2 cellular contexts compared by ENCODE assay signal in the genomic region with DNA sequence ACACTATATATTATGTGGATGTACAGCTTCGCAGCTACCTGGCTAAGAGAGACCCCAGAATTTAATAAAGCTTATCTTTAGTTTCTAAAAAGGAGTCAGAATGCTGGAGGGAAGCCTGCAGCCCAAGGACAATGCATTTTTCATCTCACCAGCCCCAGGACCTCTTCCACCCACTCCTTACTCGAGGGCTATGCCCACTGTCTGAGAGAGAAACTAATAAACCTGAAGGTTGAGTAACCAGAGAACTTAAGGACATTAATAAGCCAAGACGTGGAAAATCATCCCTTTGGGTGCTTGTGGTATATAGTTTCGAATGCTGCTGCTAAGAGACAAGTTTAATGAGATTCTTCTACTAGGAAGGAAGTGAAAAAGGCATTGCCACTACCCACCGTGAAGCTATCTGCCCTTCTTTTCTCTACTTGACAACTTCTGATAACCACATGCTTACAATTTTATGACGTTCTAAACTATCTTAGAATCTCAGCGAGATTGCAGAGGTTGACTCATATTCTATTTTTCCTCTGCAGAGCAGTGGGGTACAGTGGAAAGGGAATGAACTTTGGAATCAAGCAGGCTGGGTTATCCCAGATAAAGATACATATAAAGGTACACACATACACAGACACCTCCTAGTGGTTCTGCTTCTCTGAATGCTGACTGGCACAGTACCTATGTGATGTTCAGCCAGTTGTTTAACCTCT.
TF ChIP-seq lines count a peak whose summit lies in the region.

No MANE protein-coding gene starts in this region.

TF ChIP-seq in HCT116, 20 proteins besides CTCF, POLR2A, EP300 and RAD21 (continued from another document):
- no peak for TF ChIP-seq CBX3 (IDR thresholded peaks at IDR 0.05; ENCODE audit: low read depth)
- no peak for TF ChIP-seq EZH2 (IDR thresholded peaks at IDR 0.05)
- no peak for TF ChIP-seq CEBPB (IDR thresholded peaks at IDR 0.05; ENCODE audit: low read depth)
- TF ChIP-seq, protein P1, sequence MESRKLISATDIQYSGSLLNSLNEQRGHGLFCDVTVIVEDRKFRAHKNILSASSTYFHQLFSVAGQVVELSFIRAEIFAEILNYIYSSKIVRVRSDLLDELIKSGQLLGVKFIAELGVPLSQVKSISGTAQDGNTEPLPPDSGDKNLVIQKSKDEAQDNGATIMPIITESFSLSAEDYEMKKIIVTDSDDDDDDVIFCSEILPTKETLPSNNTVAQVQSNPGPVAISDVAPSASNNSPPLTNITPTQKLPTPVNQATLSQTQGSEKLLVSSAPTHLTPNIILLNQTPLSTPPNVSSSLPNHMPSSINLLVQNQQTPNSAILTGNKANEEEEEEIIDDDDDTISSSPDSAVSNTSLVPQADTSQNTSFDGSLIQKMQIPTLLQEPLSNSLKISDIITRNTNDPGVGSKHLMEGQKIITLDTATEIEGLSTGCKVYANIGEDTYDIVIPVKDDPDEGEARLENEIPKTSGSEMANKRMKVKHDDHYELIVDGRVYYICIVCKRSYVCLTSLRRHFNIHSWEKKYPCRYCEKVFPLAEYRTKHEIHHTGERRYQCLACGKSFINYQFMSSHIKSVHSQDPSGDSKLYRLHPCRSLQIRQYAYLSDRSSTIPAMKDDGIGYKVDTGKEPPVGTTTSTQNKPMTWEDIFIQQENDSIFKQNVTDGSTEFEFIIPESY (IDR thresholded peaks at IDR 0.05; ENCODE audit: extremely low read depth, insufficient replicate concordance, low read length): no peak
- no peak for TF ChIP-seq JUND (IDR thresholded peaks at IDR 0.05)
- TF ChIP-seq, protein P2, sequence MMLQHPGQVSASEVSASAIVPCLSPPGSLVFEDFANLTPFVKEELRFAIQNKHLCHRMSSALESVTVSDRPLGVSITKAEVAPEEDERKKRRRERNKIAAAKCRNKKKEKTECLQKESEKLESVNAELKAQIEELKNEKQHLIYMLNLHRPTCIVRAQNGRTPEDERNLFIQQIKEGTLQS (IDR thresholded peaks at IDR 0.05): no peak
- TF ChIP-seq SIN3A (IDR thresholded peaks at IDR 0.05; ENCODE audit: low read depth): no peak
- no peak for TF ChIP-seq SRF (IDR thresholded peaks at IDR 0.05; ENCODE audit: low read depth)
- TF ChIP-seq ZNF274 (IDR thresholded peaks at IDR 0.05; ENCODE audit: low read depth, low read length): no peak
- TF ChIP-seq, protein P3, sequence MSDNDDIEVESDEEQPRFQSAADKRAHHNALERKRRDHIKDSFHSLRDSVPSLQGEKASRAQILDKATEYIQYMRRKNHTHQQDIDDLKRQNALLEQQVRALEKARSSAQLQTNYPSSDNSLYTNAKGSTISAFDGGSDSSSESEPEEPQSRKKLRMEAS (IDR thresholded peaks at IDR 0.05): no peak
- TF ChIP-seq YY1 (IDR thresholded peaks at IDR 0.05; ENCODE audit: extremely low read depth, insufficient replicate concordance, low read depth, low read length): no peak
- TF ChIP-seq SP1 (IDR thresholded peaks at IDR 0.05; ENCODE audit: low read depth): no peak
- TF ChIP-seq ZFX (IDR thresholded peaks at IDR 0.05): no peak

TF ChIP-seq in HepG2, 621 proteins besides CTCF, POLR2A, EP300 and RAD21 (continued from another document and continues in another):
- TF ChIP-seq RARA (CRISPR knock-in tag; IDR thresholded peaks at IDR 0.05): peak; percentile 36; the same call in 1 of the 2 replicates
- TF ChIP-seq, protein P4, sequence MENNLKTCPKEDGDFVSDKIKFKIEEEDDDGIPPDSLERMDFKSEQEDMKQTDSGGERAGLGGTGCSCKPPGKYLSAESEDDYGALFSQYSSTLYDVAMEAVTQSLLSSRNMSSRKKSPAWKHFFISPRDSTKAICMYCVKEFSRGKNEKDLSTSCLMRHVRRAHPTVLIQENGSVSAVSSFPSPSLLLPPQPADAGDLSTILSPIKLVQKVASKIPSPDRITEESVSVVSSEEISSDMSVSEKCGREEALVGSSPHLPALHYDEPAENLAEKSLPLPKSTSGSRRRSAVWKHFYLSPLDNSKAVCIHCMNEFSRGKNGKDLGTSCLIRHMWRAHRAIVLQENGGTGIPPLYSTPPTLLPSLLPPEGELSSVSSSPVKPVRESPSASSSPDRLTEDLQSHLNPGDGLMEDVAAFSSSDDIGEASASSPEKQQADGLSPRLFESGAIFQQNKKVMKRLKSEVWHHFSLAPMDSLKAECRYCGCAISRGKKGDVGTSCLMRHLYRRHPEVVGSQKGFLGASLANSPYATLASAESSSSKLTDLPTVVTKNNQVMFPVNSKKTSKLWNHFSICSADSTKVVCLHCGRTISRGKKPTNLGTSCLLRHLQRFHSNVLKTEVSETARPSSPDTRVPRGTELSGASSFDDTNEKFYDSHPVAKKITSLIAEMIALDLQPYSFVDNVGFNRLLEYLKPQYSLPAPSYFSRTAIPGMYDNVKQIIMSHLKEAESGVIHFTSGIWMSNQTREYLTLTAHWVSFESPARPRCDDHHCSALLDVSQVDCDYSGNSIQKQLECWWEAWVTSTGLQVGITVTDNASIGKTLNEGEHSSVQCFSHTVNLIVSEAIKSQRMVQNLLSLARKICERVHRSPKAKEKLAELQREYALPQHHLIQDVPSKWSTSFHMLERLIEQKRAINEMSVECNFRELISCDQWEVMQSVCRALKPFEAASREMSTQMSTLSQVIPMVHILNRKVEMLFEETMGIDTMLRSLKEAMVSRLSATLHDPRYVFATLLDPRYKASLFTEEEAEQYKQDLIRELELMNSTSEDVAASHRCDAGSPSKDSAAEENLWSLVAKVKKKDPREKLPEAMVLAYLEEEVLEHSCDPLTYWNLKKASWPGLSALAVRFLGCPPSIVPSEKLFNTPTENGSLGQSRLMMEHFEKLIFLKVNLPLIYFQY (CRISPR knock-in tag; IDR thresholded peaks at IDR 0.05; ENCODE audit: borderline replicate concordance): 0 out of 2 replicates have a peak, but pooled peaks have one; percentile 39
- 0 out of 2 replicates have a peak, but pooled peaks have one; percentile 5 for TF ChIP-seq CEBPG (CRISPR knock-in tag; IDR thresholded peaks at IDR 0.05)
- peak; percentile 24; the same call in 1 of the 2 replicates for TF ChIP-seq NR2F6 (IDR thresholded peaks at IDR 0.05)
- TF ChIP-seq NR2F6 (CRISPR knock-in tag; IDR thresholded peaks at IDR 0.05): 0 out of 2 replicates have a peak, but pooled peaks have one; percentile 24
- TF ChIP-seq, protein P5, sequence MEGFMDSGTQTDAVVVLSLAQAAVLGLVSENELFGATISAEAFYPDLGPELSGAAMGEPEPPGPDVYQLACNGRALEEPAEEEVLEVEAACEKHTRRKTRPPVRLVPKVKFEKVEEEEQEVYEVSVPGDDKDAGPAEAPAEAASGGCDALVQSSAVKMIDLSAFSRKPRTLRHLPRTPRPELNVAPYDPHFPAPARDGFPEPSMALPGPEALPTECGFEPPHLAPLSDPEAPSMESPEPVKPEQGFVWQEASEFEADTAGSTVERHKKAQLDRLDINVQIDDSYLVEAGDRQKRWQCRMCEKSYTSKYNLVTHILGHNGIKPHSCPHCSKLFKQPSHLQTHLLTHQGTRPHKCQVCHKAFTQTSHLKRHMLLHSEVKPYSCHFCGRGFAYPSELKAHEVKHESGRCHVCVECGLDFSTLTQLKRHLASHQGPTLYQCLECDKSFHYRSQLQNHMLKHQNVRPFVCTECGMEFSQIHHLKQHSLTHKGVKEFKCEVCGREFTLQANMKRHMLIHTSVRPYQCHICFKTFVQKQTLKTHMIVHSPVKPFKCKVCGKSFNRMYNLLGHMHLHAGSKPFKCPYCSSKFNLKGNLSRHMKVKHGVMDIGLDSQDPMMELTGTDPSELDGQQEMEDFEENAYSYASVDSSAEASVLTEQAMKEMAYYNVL (CRISPR knock-in tag; IDR thresholded peaks at IDR 0.05; ENCODE audit: borderline replicate concordance): peak; percentile 42; the same call in 1 of the 2 replicates
- peak; percentile 42; the same call in 1 of the 2 replicates for TF ChIP-seq HMG20A (CRISPR knock-in tag; IDR thresholded peaks at IDR 0.05; ENCODE audit: borderline replicate concordance)
- TF ChIP-seq FOSL1 (CRISPR knock-in tag; IDR thresholded peaks at IDR 0.05; ENCODE audit: borderline replicate concordance): no peak
- TF ChIP-seq THAP11 (CRISPR knock-in tag; IDR thresholded peaks at IDR 0.05): 0 out of 2 replicates have a peak, but pooled peaks have one; percentile 30
- TF ChIP-seq HNF4A (CRISPR knock-in tag; IDR thresholded peaks at IDR 0.05): peak; percentile 85
- TF ChIP-seq SMC3 (IDR thresholded peaks at IDR 0.05; ENCODE audit: low read length): peak; percentile 75
- peak; percentile 21; the same call in 1 of the 2 replicates for TF ChIP-seq ZBTB21 (CRISPR knock-in tag; IDR thresholded peaks at IDR 0.05)
- TF ChIP-seq ZNF878 (CRISPR knock-in tag; IDR thresholded peaks at IDR 0.05): no peak
- TF ChIP-seq ZNF7 (CRISPR knock-in tag; IDR thresholded peaks at IDR 0.05): peak; percentile 58; the same call in 1 of the 2 replicates
- no peak for TF ChIP-seq GPN1 (CRISPR knock-in tag; IDR thresholded peaks at IDR 0.05; ENCODE audit: borderline replicate concordance)
- TF ChIP-seq PPARG (CRISPR knock-in tag; conservative IDR thresholded peaks at IDR 0.05): peak; percentile 54; the same call in 1 of the 2 replicates
- TF ChIP-seq, protein P6, sequence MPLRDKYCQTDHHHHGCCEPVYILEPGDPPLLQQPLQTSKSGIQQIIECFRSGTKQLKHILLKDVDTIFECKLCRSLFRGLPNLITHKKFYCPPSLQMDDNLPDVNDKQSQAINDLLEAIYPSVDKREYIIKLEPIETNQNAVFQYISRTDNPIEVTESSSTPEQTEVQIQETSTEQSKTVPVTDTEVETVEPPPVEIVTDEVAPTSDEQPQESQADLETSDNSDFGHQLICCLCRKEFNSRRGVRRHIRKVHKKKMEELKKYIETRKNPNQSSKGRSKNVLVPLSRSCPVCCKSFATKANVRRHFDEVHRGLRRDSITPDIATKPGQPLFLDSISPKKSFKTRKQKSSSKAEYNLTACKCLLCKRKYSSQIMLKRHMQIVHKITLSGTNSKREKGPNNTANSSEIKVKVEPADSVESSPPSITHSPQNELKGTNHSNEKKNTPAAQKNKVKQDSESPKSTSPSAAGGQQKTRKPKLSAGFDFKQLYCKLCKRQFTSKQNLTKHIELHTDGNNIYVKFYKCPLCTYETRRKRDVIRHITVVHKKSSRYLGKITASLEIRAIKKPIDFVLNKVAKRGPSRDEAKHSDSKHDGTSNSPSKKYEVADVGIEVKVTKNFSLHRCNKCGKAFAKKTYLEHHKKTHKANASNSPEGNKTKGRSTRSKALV (CRISPR knock-in tag; IDR thresholded peaks at IDR 0.05): no peak
- no peak for TF ChIP-seq ZNF367 (CRISPR knock-in tag; IDR thresholded peaks at IDR 0.05; ENCODE audit: borderline replicate concordance)
- TF ChIP-seq ZNF607 (CRISPR knock-in tag; IDR thresholded peaks at IDR 0.05; ENCODE audit: borderline replicate concordance): no peak
- TF ChIP-seq ZNF24 (IDR thresholded peaks at IDR 0.05): no peak
- TF ChIP-seq NCOR1 (IDR thresholded peaks at IDR 0.05; ENCODE audit: borderline replicate concordance, low read length): 0 out of 2 replicates have a peak, but pooled peaks have one; percentile 15
- TF ChIP-seq SP2 (CRISPR knock-in tag; IDR thresholded peaks at IDR 0.05): no peak
- TF ChIP-seq, protein P7, sequence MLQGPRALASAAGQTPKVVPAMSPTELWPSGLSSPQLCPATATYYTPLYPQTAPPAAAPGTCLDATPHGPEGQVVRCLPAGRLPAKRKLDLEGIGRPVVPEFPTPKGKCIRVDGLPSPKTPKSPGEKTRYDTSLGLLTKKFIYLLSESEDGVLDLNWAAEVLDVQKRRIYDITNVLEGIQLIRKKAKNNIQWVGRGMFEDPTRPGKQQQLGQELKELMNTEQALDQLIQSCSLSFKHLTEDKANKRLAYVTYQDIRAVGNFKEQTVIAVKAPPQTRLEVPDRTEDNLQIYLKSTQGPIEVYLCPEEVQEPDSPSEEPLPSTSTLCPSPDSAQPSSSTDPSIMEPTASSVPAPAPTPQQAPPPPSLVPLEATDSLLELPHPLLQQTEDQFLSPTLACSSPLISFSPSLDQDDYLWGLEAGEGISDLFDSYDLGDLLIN (CRISPR knock-in tag; IDR thresholded peaks at IDR 0.05; ENCODE audit: borderline replicate concordance): no peak
- TF ChIP-seq POGZ (CRISPR knock-in tag; IDR thresholded peaks at IDR 0.05): 0 out of 2 replicates have a peak, but pooled peaks have one; percentile 15
- TF ChIP-seq FOXP1 (IDR thresholded peaks at IDR 0.05): no peak
- TF ChIP-seq FOXP1 (CRISPR knock-in tag; IDR thresholded peaks at IDR 0.05): 0 out of 2 replicates have a peak, but pooled peaks have one; percentile 11
- TF ChIP-seq ERF (CRISPR knock-in tag; IDR thresholded peaks at IDR 0.05): 0 out of 2 replicates have a peak, but pooled peaks have one; percentile 18
- TF ChIP-seq FOSL2 (CRISPR knock-in tag; IDR thresholded peaks at IDR 0.05): peak; percentile 68
- 0 out of 2 replicates have a peak, but pooled peaks have one; percentile 53 for TF ChIP-seq IRF2 (CRISPR knock-in tag; IDR thresholded peaks at IDR 0.05)
- peak; percentile 11; the same call in 1 of the 2 replicates for TF ChIP-seq NCOA2 (CRISPR knock-in tag; IDR thresholded peaks at IDR 0.05)
- TF ChIP-seq HNF4G (IDR thresholded peaks at IDR 0.05; ENCODE audit: borderline replicate concordance, low read depth, low read length): peak; percentile 47
- TF ChIP-seq HNF4G (CRISPR knock-in tag; IDR thresholded peaks at IDR 0.05; ENCODE audit: borderline replicate concordance, low read depth): no peak
- TF ChIP-seq, protein P8, sequence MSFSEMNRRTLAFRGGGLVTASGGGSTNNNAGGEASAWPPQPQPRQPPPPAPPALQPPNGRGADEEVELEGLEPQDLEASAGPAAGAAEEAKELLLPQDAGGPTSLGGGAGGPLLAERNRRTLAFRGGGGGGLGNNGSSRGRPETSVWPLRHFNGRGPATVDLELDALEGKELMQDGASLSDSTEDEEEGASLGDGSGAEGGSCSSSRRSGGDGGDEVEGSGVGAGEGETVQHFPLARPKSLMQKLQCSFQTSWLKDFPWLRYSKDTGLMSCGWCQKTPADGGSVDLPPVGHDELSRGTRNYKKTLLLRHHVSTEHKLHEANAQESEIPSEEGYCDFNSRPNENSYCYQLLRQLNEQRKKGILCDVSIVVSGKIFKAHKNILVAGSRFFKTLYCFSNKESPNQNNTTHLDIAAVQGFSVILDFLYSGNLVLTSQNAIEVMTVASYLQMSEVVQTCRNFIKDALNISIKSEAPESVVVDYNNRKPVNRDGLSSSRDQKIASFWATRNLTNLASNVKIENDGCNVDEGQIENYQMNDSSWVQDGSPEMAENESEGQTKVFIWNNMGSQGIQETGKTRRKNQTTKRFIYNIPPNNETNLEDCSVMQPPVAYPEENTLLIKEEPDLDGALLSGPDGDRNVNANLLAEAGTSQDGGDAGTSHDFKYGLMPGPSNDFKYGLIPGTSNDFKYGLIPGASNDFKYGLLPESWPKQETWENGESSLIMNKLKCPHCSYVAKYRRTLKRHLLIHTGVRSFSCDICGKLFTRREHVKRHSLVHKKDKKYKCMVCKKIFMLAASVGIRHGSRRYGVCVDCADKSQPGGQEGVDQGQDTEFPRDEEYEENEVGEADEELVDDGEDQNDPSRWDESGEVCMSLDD (CRISPR knock-in tag; IDR thresholded peaks at IDR 0.05; ENCODE audit: borderline replicate concordance): 0 out of 2 replicates have a peak, but pooled peaks have one; percentile 60
- 0 out of 4 replicates have a peak, but pooled peaks of 1 of the 2 experiments have one; percentile 31 for TF ChIP-seq KLF16 (CRISPR knock-in tag; IDR thresholded peaks at IDR 0.05)
- TF ChIP-seq SOX5 (CRISPR knock-in tag; IDR thresholded peaks at IDR 0.05; ENCODE audit: borderline replicate concordance): peak; percentile 27; the same call in 1 of the 2 replicates
- TF ChIP-seq NFE2L1 (CRISPR knock-in tag; IDR thresholded peaks at IDR 0.05; ENCODE audit: borderline replicate concordance): no peak
- TF ChIP-seq GATAD2A (CRISPR knock-in tag; IDR thresholded peaks at IDR 0.05): peak; percentile 62
- TF ChIP-seq FOXK1 (CRISPR knock-in tag; IDR thresholded peaks at IDR 0.05; ENCODE audit: borderline replicate concordance, low read depth): 0 out of 2 replicates have a peak, but pooled peaks have one; percentile 21
- TF ChIP-seq ZNF543 (CRISPR knock-in tag; IDR thresholded peaks at IDR 0.05): no peak
